17 cellular contexts compared by ENCODE assay signal in the genomic region with DNA sequence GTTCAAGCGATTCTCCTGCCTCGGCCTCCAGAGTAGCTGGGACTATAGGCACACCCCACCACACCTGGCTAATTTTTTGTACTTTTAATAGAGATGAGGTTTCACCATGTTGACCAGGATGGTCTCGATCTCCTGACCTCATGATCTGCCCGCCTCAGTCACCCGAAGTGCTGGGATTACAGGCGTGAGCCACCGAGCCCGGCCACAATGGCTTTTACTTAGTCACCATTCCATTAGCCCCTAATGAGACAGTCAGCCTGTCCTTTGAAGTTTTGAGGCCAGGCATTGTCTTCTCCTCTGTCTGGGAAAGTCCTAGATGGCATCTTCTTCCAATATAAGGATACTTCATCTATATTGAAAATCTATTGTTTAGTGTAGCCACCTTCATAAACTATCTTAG.
"Had no signal": no experiment of that assay in that cellular context is flagged by ENCODE, and none has a peak within 500 bp of the region (broad histone marks: within the 10 kb centered on the region; RNA-seq: fewer than 3 reads in every experiment).

No MANE protein-coding gene starts in this region.

- DNase-seq: hippocampal formation; hypothalamus; immature natural killer cell; kidney; kidney glomerular epithelial cell; left cardiac atrium; left colon; left ventricle myocardium inferior; left ventricle myocardium superior; lower lobe of right lung; mammary epithelial cell; mesenchymal stem cell; mesendoderm; midbrain; mucosa of descending colon; naive B cell; naive thymus-derived CD4-positive, alpha-beta T cell had no signal
